21 cellular contexts compared by ENCODE assay signal in the genomic region with DNA sequence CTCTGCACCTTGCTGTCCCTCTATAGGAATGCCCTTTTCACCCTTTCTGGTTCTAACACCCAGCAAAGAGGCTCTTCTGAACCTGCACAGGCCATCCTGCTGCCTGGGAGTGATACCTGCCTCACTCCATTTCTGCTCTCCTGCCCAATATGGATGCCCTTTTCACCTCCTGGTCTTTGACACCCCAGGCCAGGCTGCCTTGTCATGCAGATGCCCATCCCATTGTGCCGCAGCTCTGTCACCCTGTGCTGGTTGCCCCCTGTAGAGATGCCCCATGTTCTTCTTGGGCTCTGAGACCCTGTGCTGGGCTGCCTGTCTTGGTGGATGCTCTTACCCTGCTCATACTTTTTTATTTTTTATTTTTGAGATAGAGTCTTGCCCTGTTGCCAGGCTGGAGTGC.
DNase-seq lines count a peak whose midpoint lies in the region; ATAC-seq and TF ChIP-seq lines count a peak whose summit lies in the region.
"Had no signal": no experiment of that assay in that cellular context is flagged by ENCODE, and none has a peak within 500 bp of the region (broad histone marks: within the 10 kb centered on the region; RNA-seq: fewer than 3 reads in every experiment).

No MANE protein-coding gene starts in this region.

- H4K91ac ChIP-seq in mesenchymal stem cell (ENCODE audit: low read length) = peak overlapping the region; percentile 61

- no peak overlapping the region for H3K4me3 Mint-ChIP-seq in endodermal cell
- H3K4me3 Mint-ChIP-seq: CD14-positive monocyte; CD4-positive, alpha-beta memory T cell; IgD-negative memory B cell had no signal

- H2BK5ac ChIP-seq in mesenchymal stem cell (ENCODE audit: low read depth, low read length, poor library complexity, severe bottlenecking) = no peak overlapping the region

- H3K36me3 Mint-ChIP-seq in endodermal cell (ENCODE audit: low read depth) = no peaks in the 10 kb centered on the region

- DNase-seq in ELF-1 (ENCODE audit: low read depth, low spot score) (peak; percentile 6), endodermal cell (peak; percentile 59), mesenchymal stem cell (no peak), NCI-H2227 (lab: John Stamatoyannopoulos, UW; ENCODE audit: unreplicated experiment) (no peak), left lung (no peak)
- DNase-seq: CD4-positive, alpha-beta memory T cell; DMS153; DMS79 treated with DMSO at 0.1 percent for 48 hours; GM23248; KBM-7 had no signal

- H3K4me2 ChIP-seq in mesenchymal stem cell (ENCODE audit: low read length, poor library complexity, severe bottlenecking) = no peak overlapping the region
- H3K4me2 ChIP-seq: A549, BLaER1 had no signal

- H3K36me3 ChIP-seq in HUES64 (ENCODE audit: insufficient read depth, low read length) = no peaks in the 10 kb centered on the region
- no peaks in the 10 kb centered on the region for H3K36me3 ChIP-seq in endodermal cell (ENCODE audit: control insufficient read depth, insufficient read depth, low read length)
- no peaks in the 10 kb centered on the region for H3K36me3 ChIP-seq in mesenchymal stem cell (ENCODE audit: control insufficient read depth in 1 of 2, insufficient read depth in 2 of 2, low read depth in 1 of 2, low read length in 2 of 2)
- no peaks in the 10 kb centered on the region for H3K36me3 ChIP-seq in left lung
- no peaks in the 10 kb centered on the region for H3K36me3 ChIP-seq in gastroesophageal sphincter

- H3K79me1 ChIP-seq in mesenchymal stem cell (replicated peaks; ENCODE audit: low read length, poor library complexity, severe bottlenecking) = peaks cover 5% of the 10 kb centered on the region

- H4K8ac ChIP-seq in mesenchymal stem cell (ENCODE audit: low read length) = peak overlapping the region; percentile 27

- no peaks in the 10 kb centered on the region for H3K27me3 ChIP-seq in HUES64 (ENCODE audit: insufficient read depth, low read length)
- H3K27me3 ChIP-seq in endodermal cell (ENCODE audit: control insufficient read depth, insufficient read depth, low read length, poor library complexity, severe bottlenecking) = no peaks in the 10 kb centered on the region
- no peaks in the 10 kb centered on the region for H3K27me3 ChIP-seq in mesenchymal stem cell (ENCODE audit: control insufficient read depth in 1 of 2, insufficient read depth in 1 of 2, low read length in 2 of 2)
- H3K27me3 ChIP-seq in left lung = no peaks in the 10 kb centered on the region
- H3K27me3 ChIP-seq in gastroesophageal sphincter = no peaks in the 10 kb centered on the region
- H3K27me3 ChIP-seq: BLaER1 had no signal

- H2AFZ ChIP-seq in mesenchymal stem cell (ENCODE audit: low read depth, low read length) = no peak overlapping the region
- H2AFZ ChIP-seq: GM23248 had no signal

- H3K27me3 Mint-ChIP-seq in endodermal cell (ENCODE audit: insufficient read depth) = no peaks in the 10 kb centered on the region
- H3K27me3 Mint-ChIP-seq: CD4-positive, alpha-beta memory T cell; IgD-negative memory B cell had no signal

- peak overlapping the region in 1 of 2 experiments; percentile 6 for H2BK12ac ChIP-seq in mesenchymal stem cell (ENCODE audit: low read length in 2 of 2)

- H3K9me3 ChIP-seq in HUES64 (ENCODE audit: insufficient read depth, low read depth, low read length) = no peaks in the 10 kb centered on the region
- no peaks in the 10 kb centered on the region for H3K9me3 ChIP-seq in endodermal cell (ENCODE audit: control insufficient read depth, low read length)
- no peaks in the 10 kb centered on the region for H3K9me3 ChIP-seq in mesenchymal stem cell (ENCODE audit: control insufficient read depth, low read length)
- no peaks in the 10 kb centered on the region for H3K9me3 ChIP-seq in left lung
- H3K9me3 ChIP-seq in gastroesophageal sphincter = no peaks in the 10 kb centered on the region
- H3K9me3 ChIP-seq: A549, BLaER1 had no signal

- H3K27ac ChIP-seq in HUES64 (ENCODE audit: low read depth, low read length) = peak overlapping the region; percentile 57
- H3K27ac ChIP-seq in endodermal cell (ENCODE audit: low read depth, low read length) = no peak overlapping the region
- no peak overlapping the region for H3K27ac ChIP-seq in mesenchymal stem cell (ENCODE audit: low read length, poor library complexity, severe bottlenecking)
- no peak overlapping the region for H3K27ac ChIP-seq in left lung
- H3K27ac ChIP-seq in gastroesophageal sphincter = no peak overlapping the region
- H3K27ac ChIP-seq: 22Rv1, A549, BLaER1, GM23248, HL-60 had no signal

- no peak overlapping the region for H3K18ac ChIP-seq in mesenchymal stem cell (ENCODE audit: low read depth in 1 of 2, low read length in 2 of 2)

- TF ChIP-seq POLR2A in gastroesophageal sphincter (IDR thresholded peaks at IDR 0.05) = no peak

- no peak overlapping the region for H2BK120ac ChIP-seq in mesenchymal stem cell (ENCODE audit: low read depth, low read length)

- no peak overlapping the region for H3K14ac ChIP-seq in mesenchymal stem cell (ENCODE audit: low read length in 2 of 2)

- H3K9me3 Mint-ChIP-seq in endodermal cell = no peaks in the 10 kb centered on the region

- peaks cover 40% of the 10 kb centered on the region for H3K4me1 Mint-ChIP-seq in endodermal cell

- no peak overlapping the region for H3K4ac ChIP-seq in mesenchymal stem cell (ENCODE audit: low read depth in 1 of 2, low read length in 2 of 2)

- no peak for TF ChIP-seq EP300 in gastroesophageal sphincter (IDR thresholded peaks at IDR 0.05)

- 77% methylated on average over 1 of the region's 1 CpG for WGBS in HUES64
- WGBS in endodermal cell (ENCODE audit: insufficient coverage in 1 of 2, insufficient read length in 1 of 2), 2 experiments = 90% methylated on average over 1 of the region's 1 CpG; no CpG with 5 or more reads in 1 of the 2 experiments
- WGBS in mesenchymal stem cell = 100% methylated on average over 1 of the region's 1 CpG
- 100% methylated on average over 1 of the region's 1 CpG; no CpG with 5 or more reads in 1 of the 2 donors for WGBS in gastroesophageal sphincter (ENCODE audit: low coverage in 1 of 2), 2 donors

- intact Hi-C loops in left lung (cut with DNase I) = no loop called here

- H2BK15ac ChIP-seq in mesenchymal stem cell (ENCODE audit: low read depth, poor library complexity, severe bottlenecking) = no peak overlapping the region

- peaks cover 40% of the 10 kb centered on the region for H3K4me1 ChIP-seq in HUES64 (ENCODE audit: insufficient read depth, low read length)
- H3K4me1 ChIP-seq in endodermal cell (ENCODE audit: control insufficient read depth, insufficient read depth, low read length) = peaks cover 15% of the 10 kb centered on the region
- no peaks in the 10 kb centered on the region for H3K4me1 ChIP-seq in mesenchymal stem cell (ENCODE audit: control insufficient read depth, insufficient read depth, low read depth, low read length)
- H3K4me1 ChIP-seq in left lung = no peaks in the 10 kb centered on the region
- H3K4me1 ChIP-seq in gastroesophageal sphincter = no peaks in the 10 kb centered on the region

- no peak for TF ChIP-seq CTCF in endodermal cell (conservative IDR thresholded peaks at IDR 0.05)
- TF ChIP-seq CTCF in left lung (IDR thresholded peaks at IDR 0.05) = no peak
- no peak for TF ChIP-seq CTCF in gastroesophageal sphincter (IDR thresholded peaks at IDR 0.05)

- H3K23ac ChIP-seq in mesenchymal stem cell (ENCODE audit: low read length in 2 of 2) = no peak overlapping the region

- no peak overlapping the region for H2AK5ac ChIP-seq in mesenchymal stem cell (ENCODE audit: low read length, severe bottlenecking)

- ATAC-seq in GM19397 (IDR thresholded peaks at IDR 0.05; ENCODE audit: unreplicated experiment) = no peak
- no peak for ATAC-seq in left lung
- no peak for ATAC-seq in gastroesophageal sphincter
- ATAC-seq: A549, GM12878, HepG2 had no signal

- H3K27ac Mint-ChIP-seq in endodermal cell = no peak overlapping the region
- H3K27ac Mint-ChIP-seq: IgD-negative memory B cell had no signal

- H3K4me3 ChIP-seq in HUES64 (ENCODE audit: low read length) (no peak overlapping the region), endodermal cell (ENCODE audit: low read length) (no peak overlapping the region), mesenchymal stem cell (ENCODE audit: insufficient read depth in 1 of 2, low read depth in 1 of 2, low read length in 2 of 2) (no peak overlapping the region), left lung (no peak overlapping the region), gastroesophageal sphincter (no peak overlapping the region)
- H3K4me3 ChIP-seq: A549, BLaER1, GM12878, GM23248 had no signal

- H3K9ac ChIP-seq in HUES64 (ENCODE audit: low read depth, low read length) (no peak overlapping the region), endodermal cell (ENCODE audit: extremely low read depth, low read length, poor library complexity, severe bottlenecking) (no peak overlapping the region), mesenchymal stem cell (ENCODE audit: low read length) (no peak overlapping the region)
- H3K9ac ChIP-seq: BLaER1, GM23248 had no signal

Comparison
In these comparisons a context has a peak if more than half of its experiments do, and no peak if none do; other contexts are left out.
1. DNase-seq: peak in ELF-1 (single experiment) and endodermal cell (single experiment); none in mesenchymal stem cell (single experiment), NCI-H2227 (single experiment) and left lung (0 of 2).